In the genomic region with DNA sequence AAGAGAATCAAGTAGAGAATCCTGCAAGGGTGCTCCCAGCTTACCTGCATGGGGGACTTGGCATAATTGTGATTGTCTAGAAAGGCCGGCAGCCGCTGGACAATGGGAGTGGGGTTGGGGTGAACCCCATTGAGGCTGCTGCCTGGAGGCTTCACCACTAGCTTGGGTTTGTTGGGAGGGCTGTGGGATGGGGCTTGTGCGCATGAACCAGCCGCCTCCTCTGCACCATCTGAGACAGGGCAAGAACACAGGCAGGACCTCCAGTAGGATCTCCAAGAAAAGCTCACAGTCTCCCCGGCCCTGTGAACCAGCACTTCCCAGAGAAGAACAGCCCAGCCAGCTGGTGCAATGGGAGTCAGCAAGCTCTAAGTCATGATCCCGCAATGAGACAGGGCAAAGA, we compare ENCODE assay signal across 2 cellular contexts.
TF ChIP-seq lines count a peak whose summit lies in the region.

No MANE protein-coding gene starts in this region.

TF ChIP-seq in SK-N-SH, 30 proteins besides CTCF, POLR2A, EP300 and RAD21:
- TF ChIP-seq GATA2 (CRISPR knock-in tag; IDR thresholded peaks at IDR 0.05): no peak
- TF ChIP-seq SMC3 (IDR thresholded peaks at IDR 0.05; ENCODE audit: low read depth, low read length): no peak
- TF ChIP-seq YY1 (IDR thresholded peaks at IDR 0.05; ENCODE audit: low read depth): no peak
- TF ChIP-seq NRF1 (IDR thresholded peaks at IDR 0.05; ENCODE audit: low read depth, low read length): no peak
- no peak for TF ChIP-seq CHD2 (IDR thresholded peaks at IDR 0.05; ENCODE audit: low read length, partially characterized antibody)
- TF ChIP-seq GABPA (IDR thresholded peaks at IDR 0.05; ENCODE audit: low read depth): no peak
- TF ChIP-seq, protein P1, sequence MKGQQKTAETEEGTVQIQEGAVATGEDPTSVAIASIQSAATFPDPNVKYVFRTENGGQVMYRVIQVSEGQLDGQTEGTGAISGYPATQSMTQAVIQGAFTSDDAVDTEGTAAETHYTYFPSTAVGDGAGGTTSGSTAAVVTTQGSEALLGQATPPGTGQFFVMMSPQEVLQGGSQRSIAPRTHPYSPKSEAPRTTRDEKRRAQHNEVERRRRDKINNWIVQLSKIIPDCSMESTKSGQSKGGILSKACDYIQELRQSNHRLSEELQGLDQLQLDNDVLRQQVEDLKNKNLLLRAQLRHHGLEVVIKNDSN (IDR thresholded peaks at IDR 0.05; ENCODE audit: borderline replicate concordance, low read depth): no peak
- TF ChIP-seq, protein P2, sequence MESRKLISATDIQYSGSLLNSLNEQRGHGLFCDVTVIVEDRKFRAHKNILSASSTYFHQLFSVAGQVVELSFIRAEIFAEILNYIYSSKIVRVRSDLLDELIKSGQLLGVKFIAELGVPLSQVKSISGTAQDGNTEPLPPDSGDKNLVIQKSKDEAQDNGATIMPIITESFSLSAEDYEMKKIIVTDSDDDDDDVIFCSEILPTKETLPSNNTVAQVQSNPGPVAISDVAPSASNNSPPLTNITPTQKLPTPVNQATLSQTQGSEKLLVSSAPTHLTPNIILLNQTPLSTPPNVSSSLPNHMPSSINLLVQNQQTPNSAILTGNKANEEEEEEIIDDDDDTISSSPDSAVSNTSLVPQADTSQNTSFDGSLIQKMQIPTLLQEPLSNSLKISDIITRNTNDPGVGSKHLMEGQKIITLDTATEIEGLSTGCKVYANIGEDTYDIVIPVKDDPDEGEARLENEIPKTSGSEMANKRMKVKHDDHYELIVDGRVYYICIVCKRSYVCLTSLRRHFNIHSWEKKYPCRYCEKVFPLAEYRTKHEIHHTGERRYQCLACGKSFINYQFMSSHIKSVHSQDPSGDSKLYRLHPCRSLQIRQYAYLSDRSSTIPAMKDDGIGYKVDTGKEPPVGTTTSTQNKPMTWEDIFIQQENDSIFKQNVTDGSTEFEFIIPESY (IDR thresholded peaks at IDR 0.05; ENCODE audit: borderline replicate concordance, low read depth): no peak
- no peak for TF ChIP-seq NFIC (IDR thresholded peaks at IDR 0.05; ENCODE audit: borderline replicate concordance)
- TF ChIP-seq FOXJ3 (CRISPR knock-in tag; IDR thresholded peaks at IDR 0.05): no peak
- no peak for TF ChIP-seq JUND (IDR thresholded peaks at IDR 0.05)
- TF ChIP-seq, protein P3, sequence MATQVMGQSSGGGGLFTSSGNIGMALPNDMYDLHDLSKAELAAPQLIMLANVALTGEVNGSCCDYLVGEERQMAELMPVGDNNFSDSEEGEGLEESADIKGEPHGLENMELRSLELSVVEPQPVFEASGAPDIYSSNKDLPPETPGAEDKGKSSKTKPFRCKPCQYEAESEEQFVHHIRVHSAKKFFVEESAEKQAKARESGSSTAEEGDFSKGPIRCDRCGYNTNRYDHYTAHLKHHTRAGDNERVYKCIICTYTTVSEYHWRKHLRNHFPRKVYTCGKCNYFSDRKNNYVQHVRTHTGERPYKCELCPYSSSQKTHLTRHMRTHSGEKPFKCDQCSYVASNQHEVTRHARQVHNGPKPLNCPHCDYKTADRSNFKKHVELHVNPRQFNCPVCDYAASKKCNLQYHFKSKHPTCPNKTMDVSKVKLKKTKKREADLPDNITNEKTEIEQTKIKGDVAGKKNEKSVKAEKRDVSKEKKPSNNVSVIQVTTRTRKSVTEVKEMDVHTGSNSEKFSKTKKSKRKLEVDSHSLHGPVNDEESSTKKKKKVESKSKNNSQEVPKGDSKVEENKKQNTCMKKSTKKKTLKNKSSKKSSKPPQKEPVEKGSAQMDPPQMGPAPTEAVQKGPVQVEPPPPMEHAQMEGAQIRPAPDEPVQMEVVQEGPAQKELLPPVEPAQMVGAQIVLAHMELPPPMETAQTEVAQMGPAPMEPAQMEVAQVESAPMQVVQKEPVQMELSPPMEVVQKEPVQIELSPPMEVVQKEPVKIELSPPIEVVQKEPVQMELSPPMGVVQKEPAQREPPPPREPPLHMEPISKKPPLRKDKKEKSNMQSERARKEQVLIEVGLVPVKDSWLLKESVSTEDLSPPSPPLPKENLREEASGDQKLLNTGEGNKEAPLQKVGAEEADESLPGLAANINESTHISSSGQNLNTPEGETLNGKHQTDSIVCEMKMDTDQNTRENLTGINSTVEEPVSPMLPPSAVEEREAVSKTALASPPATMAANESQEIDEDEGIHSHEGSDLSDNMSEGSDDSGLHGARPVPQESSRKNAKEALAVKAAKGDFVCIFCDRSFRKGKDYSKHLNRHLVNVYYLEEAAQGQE (IDR thresholded peaks at IDR 0.05; ENCODE audit: low read depth, low read length): no peak
- TF ChIP-seq TEAD4 (IDR thresholded peaks at IDR 0.05; ENCODE audit: borderline replicate concordance, insufficient read depth): no peak
- TF ChIP-seq FOXM1 (IDR thresholded peaks at IDR 0.05; ENCODE audit: low read depth): no peak
- TF ChIP-seq, protein P4, sequence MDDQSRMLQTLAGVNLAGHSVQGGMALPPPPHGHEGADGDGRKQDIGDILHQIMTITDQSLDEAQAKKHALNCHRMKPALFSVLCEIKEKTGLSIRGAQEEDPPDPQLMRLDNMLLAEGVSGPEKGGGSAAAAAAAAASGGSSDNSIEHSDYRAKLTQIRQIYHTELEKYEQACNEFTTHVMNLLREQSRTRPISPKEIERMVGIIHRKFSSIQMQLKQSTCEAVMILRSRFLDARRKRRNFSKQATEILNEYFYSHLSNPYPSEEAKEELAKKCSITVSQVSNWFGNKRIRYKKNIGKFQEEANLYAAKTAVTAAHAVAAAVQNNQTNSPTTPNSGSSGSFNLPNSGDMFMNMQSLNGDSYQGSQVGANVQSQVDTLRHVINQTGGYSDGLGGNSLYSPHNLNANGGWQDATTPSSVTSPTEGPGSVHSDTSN (IDR thresholded peaks at IDR 0.05): no peak
- TF ChIP-seq MXI1 (IDR thresholded peaks at IDR 0.05; ENCODE audit: low read depth, low read length): no peak
TF ChIP-seq in SK-N-SH: peak in this region for 0.

TF ChIP-seq in SK-N-SH treated with all-trans-retinoic acid at 6 μM for 48 hours, 23 proteins besides CTCF, POLR2A, EP300 and RAD21:
- TF ChIP-seq, protein P5, sequence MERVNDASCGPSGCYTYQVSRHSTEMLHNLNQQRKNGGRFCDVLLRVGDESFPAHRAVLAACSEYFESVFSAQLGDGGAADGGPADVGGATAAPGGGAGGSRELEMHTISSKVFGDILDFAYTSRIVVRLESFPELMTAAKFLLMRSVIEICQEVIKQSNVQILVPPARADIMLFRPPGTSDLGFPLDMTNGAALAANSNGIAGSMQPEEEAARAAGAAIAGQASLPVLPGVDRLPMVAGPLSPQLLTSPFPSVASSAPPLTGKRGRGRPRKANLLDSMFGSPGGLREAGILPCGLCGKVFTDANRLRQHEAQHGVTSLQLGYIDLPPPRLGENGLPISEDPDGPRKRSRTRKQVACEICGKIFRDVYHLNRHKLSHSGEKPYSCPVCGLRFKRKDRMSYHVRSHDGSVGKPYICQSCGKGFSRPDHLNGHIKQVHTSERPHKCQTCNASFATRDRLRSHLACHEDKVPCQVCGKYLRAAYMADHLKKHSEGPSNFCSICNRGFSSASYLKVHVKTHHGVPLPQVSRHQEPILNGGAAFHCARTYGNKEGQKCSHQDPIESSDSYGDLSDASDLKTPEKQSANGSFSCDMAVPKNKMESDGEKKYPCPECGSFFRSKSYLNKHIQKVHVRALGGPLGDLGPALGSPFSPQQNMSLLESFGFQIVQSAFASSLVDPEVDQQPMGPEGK (CRISPR knock-in tag; IDR thresholded peaks at IDR 0.05; ENCODE audit: borderline replicate concordance): no peak
- TF ChIP-seq TOX (CRISPR knock-in tag; IDR thresholded peaks at IDR 0.05; ENCODE audit: borderline replicate concordance) (no peak), TCF4 (CRISPR knock-in tag; IDR thresholded peaks at IDR 0.05; ENCODE audit: borderline replicate concordance) (no peak), ZNF8 (CRISPR knock-in tag; IDR thresholded peaks at IDR 0.05) (no peak), ZC3H10 (CRISPR knock-in tag; IDR thresholded peaks at IDR 0.05) (no peak), ISL1 (CRISPR knock-in tag; IDR thresholded peaks at IDR 0.05) (no peak), ZNF565 (CRISPR knock-in tag; conservative IDR thresholded peaks at IDR 0.05; ENCODE audit: low read depth) (no peak), RARB (CRISPR knock-in tag; IDR thresholded peaks at IDR 0.05) (no peak), SNAI2 (CRISPR knock-in tag; IDR thresholded peaks at IDR 0.05) (no peak)
- TF ChIP-seq, protein P6, sequence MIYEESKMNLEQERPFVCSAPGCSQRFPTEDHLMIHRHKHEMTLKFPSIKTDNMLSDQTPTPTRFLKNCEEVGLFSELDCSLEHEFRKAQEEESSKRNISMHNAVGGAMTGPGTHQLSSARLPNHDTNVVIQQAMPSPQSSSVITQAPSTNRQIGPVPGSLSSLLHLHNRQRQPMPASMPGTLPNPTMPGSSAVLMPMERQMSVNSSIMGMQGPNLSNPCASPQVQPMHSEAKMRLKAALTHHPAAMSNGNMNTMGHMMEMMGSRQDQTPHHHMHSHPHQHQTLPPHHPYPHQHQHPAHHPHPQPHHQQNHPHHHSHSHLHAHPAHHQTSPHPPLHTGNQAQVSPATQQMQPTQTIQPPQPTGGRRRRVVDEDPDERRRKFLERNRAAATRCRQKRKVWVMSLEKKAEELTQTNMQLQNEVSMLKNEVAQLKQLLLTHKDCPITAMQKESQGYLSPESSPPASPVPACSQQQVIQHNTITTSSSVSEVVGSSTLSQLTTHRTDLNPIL (CRISPR knock-in tag; IDR thresholded peaks at IDR 0.05; ENCODE audit: low read depth): no peak
- TF ChIP-seq, protein P7, sequence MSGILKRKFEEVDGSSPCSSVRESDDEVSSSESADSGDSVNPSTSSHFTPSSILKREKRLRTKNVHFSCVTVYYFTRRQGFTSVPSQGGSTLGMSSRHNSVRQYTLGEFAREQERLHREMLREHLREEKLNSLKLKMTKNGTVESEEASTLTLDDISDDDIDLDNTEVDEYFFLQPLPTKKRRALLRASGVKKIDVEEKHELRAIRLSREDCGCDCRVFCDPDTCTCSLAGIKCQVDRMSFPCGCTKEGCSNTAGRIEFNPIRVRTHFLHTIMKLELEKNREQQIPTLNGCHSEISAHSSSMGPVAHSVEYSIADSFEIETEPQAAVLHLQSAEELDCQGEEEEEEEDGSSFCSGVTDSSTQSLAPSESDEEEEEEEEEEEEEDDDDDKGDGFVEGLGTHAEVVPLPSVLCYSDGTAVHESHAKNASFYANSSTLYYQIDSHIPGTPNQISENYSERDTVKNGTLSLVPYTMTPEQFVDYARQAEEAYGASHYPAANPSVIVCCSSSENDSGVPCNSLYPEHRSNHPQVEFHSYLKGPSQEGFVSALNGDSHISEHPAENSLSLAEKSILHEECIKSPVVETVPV (CRISPR knock-in tag; IDR thresholded peaks at IDR 0.05): no peak
